ENCODE assay signal across 1 cellular context in genomic region chr10:100133801-100134200, GRCh38.
TF ChIP-seq lines count a peak whose summit lies in the region.

No MANE protein-coding gene starts in this region.

TF ChIP-seq in HepG2, 621 proteins besides CTCF, POLR2A, EP300 and RAD21:
- TF ChIP-seq ZNF615 (CRISPR knock-in tag; IDR thresholded peaks at IDR 0.05; ENCODE audit: borderline replicate concordance), result no peak
- peak; percentile 68; the same call in 1 of the 2 replicates for TF ChIP-seq NFE2L2 (IDR thresholded peaks at IDR 0.05; ENCODE audit: low read length)
- TF ChIP-seq SNAPC4 (CRISPR knock-in tag; IDR thresholded peaks at IDR 0.05), result no peak
